In the genomic region with DNA sequence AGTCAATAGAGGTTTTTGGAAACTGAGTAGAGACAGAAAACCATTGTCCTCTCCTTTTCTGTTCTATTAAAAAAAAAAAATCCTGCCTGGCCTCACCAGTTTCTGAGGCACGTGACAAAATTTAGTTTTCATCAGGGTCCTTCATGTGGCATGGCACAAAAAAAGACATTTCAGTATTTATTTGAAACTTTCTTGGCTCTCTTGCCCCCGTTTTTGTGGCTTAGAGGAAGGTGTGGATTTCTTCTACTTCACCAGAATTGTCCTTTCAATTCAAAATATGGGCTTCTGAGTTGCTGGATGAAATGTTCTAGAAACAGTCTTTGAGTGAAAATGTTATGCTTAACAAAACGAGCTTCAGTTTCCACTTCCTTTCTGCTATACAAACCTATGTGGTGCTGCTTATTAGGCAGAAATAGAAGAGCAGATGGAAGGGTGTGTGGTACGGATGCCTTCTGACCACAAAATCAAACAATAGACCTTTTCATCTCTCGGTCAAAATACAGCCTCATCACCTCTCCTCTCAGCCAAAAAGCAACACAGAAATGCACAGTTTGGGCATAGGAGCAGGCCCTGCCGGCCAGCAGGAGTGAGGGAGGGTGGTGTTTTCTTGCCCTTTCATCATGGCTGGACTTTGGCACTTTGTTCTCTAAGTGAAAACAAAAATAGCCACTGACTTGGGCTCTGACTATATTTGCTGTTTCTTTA, we compare ENCODE assay signal across 8 cellular contexts.
DNase-seq lines count a peak whose midpoint lies in the region; ATAC-seq and TF ChIP-seq lines count a peak whose summit lies in the region.

No MANE protein-coding gene starts in this region.

- peak; percentile 9; the same call in 1 of the 2 replicates for ATAC-seq in IMR-90 (ENCODE audit: low read depth)
- ATAC-seq in aorta (ENCODE audit: low FRiP score): peak; percentile 39

- dilution Hi-C loops in IMR-90 (cut with HindIII; ENCODE audit: low sequenced_read_pairs, unreplicated experiment): no loop called here

- H3K23ac ChIP-seq in IMR-90 (ENCODE audit: low read depth, low read length): peak overlapping the region; percentile 37; the same call in 1 of the 2 replicates

- H3K9me3 Mint-ChIP-seq in MCF 10A (ENCODE audit: unreplicated experiment): no peaks in the 10 kb centered on the region

- H3K36me3 Mint-ChIP-seq in MCF 10A (ENCODE audit: insufficient read depth, unreplicated experiment): peaks cover 6% of the 10 kb centered on the region

- peak overlapping the region; percentile 32; the same call in 1 of the 2 replicates for H3K56ac ChIP-seq in IMR-90 (ENCODE audit: extremely low read depth, insufficient read depth, low read length)

- H3K79me1 ChIP-seq in IMR-90 (ENCODE audit: low read depth in 1 of 2, low read length in 2 of 2): peaks cover 63 to 74% of the 10 kb centered on the region in 2 experiments

- H3K4me2 ChIP-seq in IMR-90 (ENCODE audit: low read depth, low read length) (peak overlapping the region; percentile 3; the same call in 1 of the 2 replicates), osteoblast (ENCODE audit: insufficient read depth, low read length) (no peak overlapping the region)

- CTCF ChIA-PET in MCF 10A (lab: Yijun Ruan, JAX): interaction anchor here (0.6 kb wide), 1 partner anchor 207 kb away, joined by 3 read pairs; no protein-coding TSS in a partner anchor
- CTCF ChIA-PET in IMR-90 (lab: Yijun Ruan, JAX): interaction anchor here (1.5 kb wide), 1 partner anchor 24 kb away, joined by 4 read pairs; no protein-coding TSS in a partner anchor

- H2AK5ac ChIP-seq in IMR-90 (ENCODE audit: low read depth, low read length): peak overlapping the region; percentile 94

- peak overlapping the region; percentile 87 for H3K4ac ChIP-seq in IMR-90 (ENCODE audit: low read depth, low read length)

- no peaks in the 10 kb centered on the region for H3K4me1 ChIP-seq in breast epithelium
- H3K4me1 ChIP-seq in IMR-90 (ENCODE audit: control insufficient read depth, insufficient read depth, low read length): peaks cover 25% of the 10 kb centered on the region
- no peaks in the 10 kb centered on the region for H3K4me1 ChIP-seq in aorta (ENCODE audit: control insufficient read depth in 1 of 2, insufficient read depth in 2 of 2, low read length in 2 of 2)
- H3K4me1 ChIP-seq in esophagus muscularis mucosa: peaks cover 16 to 37% (median 32%) of the 10 kb centered on the region in 4 donors
- peaks cover 22% of the 10 kb centered on the region for H3K4me1 ChIP-seq in osteoblast (ENCODE audit: insufficient read depth, low read length)

- no peak for TF ChIP-seq POLR2A in breast epithelium (IDR thresholded peaks at IDR 0.05)
- no peak for TF ChIP-seq POLR2A in IMR-90 (IDR thresholded peaks at IDR 0.05; ENCODE audit: low read depth, low read length)
- TF ChIP-seq POLR2A in esophagus muscularis mucosa (IDR thresholded peaks at IDR 0.05; ENCODE audit: low read depth): no peak

- H3K27me3 ChIP-seq in breast epithelium: no peaks in the 10 kb centered on the region
- H3K27me3 ChIP-seq in IMR-90 (ENCODE audit: control insufficient read depth, insufficient read depth, low read length): no peaks in the 10 kb centered on the region
- no peaks in the 10 kb centered on the region for H3K27me3 ChIP-seq in aorta (ENCODE audit: control insufficient read depth in 1 of 2, insufficient read depth in 2 of 2, low read length in 1 of 2)
- no peaks in the 10 kb centered on the region for H3K27me3 ChIP-seq in esophagus muscularis mucosa
- H3K27me3 ChIP-seq in osteoblast (ENCODE audit: insufficient read depth, low read length): peaks cover 3% of the 10 kb centered on the region
- H3K27me3 ChIP-seq in brain microvascular endothelial cell (replicated peaks): peaks cover 34% of the 10 kb centered on the region

- H4K5ac ChIP-seq in IMR-90 (ENCODE audit: low read depth, low read length): peak overlapping the region; percentile 40

- TF ChIP-seq CTCF in breast epithelium (IDR thresholded peaks at IDR 0.05) (no peak), MCF 10A (IDR thresholded peaks at IDR 0.05; ENCODE audit: unreplicated experiment) (no peak), IMR-90 (conservative IDR thresholded peaks at IDR 0.05; ENCODE audit: low read depth, low read length) (no peak), fibroblast of the aortic adventitia (IDR thresholded peaks at IDR 0.05; ENCODE audit: insufficient read depth, low read length) (no peak), esophagus muscularis mucosa (IDR thresholded peaks at IDR 0.05) (no peak), osteoblast (IDR thresholded peaks at IDR 0.05; ENCODE audit: extremely low read depth, low read depth, low read length) (no peak), brain microvascular endothelial cell (IDR thresholded peaks at IDR 0.05; ENCODE audit: low read depth, low read length, missing control alignments) (no peak)

- no peak overlapping the region for H3K9ac ChIP-seq in IMR-90 (ENCODE audit: low read depth, low read length)

- H2BK5ac ChIP-seq in IMR-90 (ENCODE audit: low read depth, low read length, poor library complexity, severe bottlenecking): peak overlapping the region; percentile 96

- peak in 1 of 2 donors; percentile 38 for DNase-seq in breast epithelium (ENCODE audit: low spot score in 2 of 2)
- DNase-seq in MCF 10A (ENCODE audit: unreplicated experiment): no peak
- peak; percentile 75 for DNase-seq in IMR-90
- DNase-seq in fibroblast of the aortic adventitia (ENCODE audit: low read depth): peak; percentile 17
- no peak for DNase-seq in aorta
- DNase-seq in esophagus muscularis mucosa (ENCODE audit: extremely low spot score): no peak
- no peak for DNase-seq in osteoblast (ENCODE audit: insufficient read length, low spot score, missing footprints)
- DNase-seq in brain microvascular endothelial cell: no peak

- peak overlapping the region; percentile 78 for H2AK9ac ChIP-seq in IMR-90 (replicated peaks; ENCODE audit: low read depth, low read length, poor library complexity)

- peak overlapping the region; percentile 80 for H4K91ac ChIP-seq in IMR-90 (ENCODE audit: insufficient read depth, low read depth, low read length)

- H3K9me1 ChIP-seq in IMR-90 (ENCODE audit: insufficient read depth, low read length): peaks cover 47% of the 10 kb centered on the region

- H2AFZ ChIP-seq in IMR-90 (replicated peaks; ENCODE audit: low read length, poor library complexity) (no peak overlapping the region), osteoblast (ENCODE audit: low read length) (no peak overlapping the region)

- no peak for TF ChIP-seq EP300 in esophagus muscularis mucosa (IDR thresholded peaks at IDR 0.05)

- in situ Hi-C loops in IMR-90 (cut with MboI; ENCODE audit: low sequenced_read_pairs): loop anchor here (10.0 kb wide), 1 partner anchor 83 kb away; no protein-coding TSS in a partner anchor
- in situ Hi-C loops in brain microvascular endothelial cell (cut with HindIII; ENCODE audit: low pct_ligation_motif_present, low sequenced_read_pairs): no loop called here

- peak overlapping the region; percentile 81 for H3K14ac ChIP-seq in IMR-90 (replicated peaks; ENCODE audit: low read depth, low read length)

- no peaks in the 10 kb centered on the region for H3K36me3 ChIP-seq in breast epithelium
- H3K36me3 ChIP-seq in IMR-90 (ENCODE audit: control insufficient read depth, insufficient read depth, low read length): no peaks in the 10 kb centered on the region
- no peaks in the 10 kb centered on the region for H3K36me3 ChIP-seq in aorta (ENCODE audit: control insufficient read depth in 1 of 2, insufficient read depth in 2 of 2, low read length in 1 of 2)
- no peaks in the 10 kb centered on the region for H3K36me3 ChIP-seq in esophagus muscularis mucosa
- no peaks in the 10 kb centered on the region for H3K36me3 ChIP-seq in osteoblast (ENCODE audit: insufficient read depth, low read length)
- no peaks in the 10 kb centered on the region for H3K36me3 ChIP-seq in brain microvascular endothelial cell (replicated peaks)

- peaks cover 44% of the 10 kb centered on the region for H3K79me2 ChIP-seq in osteoblast (ENCODE audit: insufficient read depth, low read length)

- no peak overlapping the region for H3K4me3 Mint-ChIP-seq in MCF 10A (ENCODE audit: unreplicated experiment)

- H4K20me1 ChIP-seq in IMR-90 (ENCODE audit: insufficient read depth, low read length) (peaks cover 44% of the 10 kb centered on the region), osteoblast (ENCODE audit: insufficient read depth, low read length) (peaks cover 65% of the 10 kb centered on the region)

- no peaks in the 10 kb centered on the region for H3K27me3 Mint-ChIP-seq in MCF 10A (ENCODE audit: insufficient read depth, unreplicated experiment)

- peak overlapping the region; percentile 29 to 74; a peak in 3 of 4 replicates for H4K8ac ChIP-seq in IMR-90 (ENCODE audit: low read depth in 2 of 2, low read length in 2 of 2)

- H3K27ac Mint-ChIP-seq in MCF 10A (ENCODE audit: low read depth, unreplicated experiment): no peak overlapping the region

- peak overlapping the region; percentile 67; the same call in 1 of the 2 replicates for H2BK20ac ChIP-seq in IMR-90 (ENCODE audit: low read depth, low read length)

- BruUV-seq in MCF 10A (replicated peaks; lab: Mats Ljungman, UMichigan) (no TSS peak), IMR-90 (replicated peaks; lab: Mats Ljungman, UMichigan) (no TSS peak)

- WGBS in IMR-90 (ENCODE audit: extremely low coverage in 2 of 2, insufficient read length in 1 of 2), 2 experiments: no CpG with 5 or more reads among the region's 6 CpGs
- 7 to 8% methylated on average over 6 of the region's 6 CpGs for whole genome bisulfite sequencing in aorta, 2 donors
- WGBS in esophagus muscularis mucosa: 57% methylated on average over 6 of the region's 6 CpGs

- peak overlapping the region; percentile 80 for H2BK120ac ChIP-seq in IMR-90 (ENCODE audit: low read depth, low read length)

- H2BK15ac ChIP-seq in IMR-90 (ENCODE audit: low read depth, low read length): peak overlapping the region; percentile 52; the same call in 1 of the 3 replicates

- H3K9me3 ChIP-seq in breast epithelium: no peaks in the 10 kb centered on the region
- no peaks in the 10 kb centered on the region; the same call in 1 of the 2 replicates for H3K9me3 ChIP-seq in IMR-90 (ENCODE audit: control insufficient read depth, insufficient read depth, low read length)
- H3K9me3 ChIP-seq in aorta (ENCODE audit: control insufficient read depth, low read length): no peaks in the 10 kb centered on the region
- no peaks in the 10 kb centered on the region for H3K9me3 ChIP-seq in esophagus muscularis mucosa
- no peaks in the 10 kb centered on the region for H3K9me3 ChIP-seq in osteoblast (ENCODE audit: low read depth, low read length)

- H3K18ac ChIP-seq in IMR-90 (ENCODE audit: low read depth, low read length): peak overlapping the region; percentile 25

- peaks cover 42% of the 10 kb centered on the region for H3K4me1 Mint-ChIP-seq in MCF 10A (ENCODE audit: insufficient read depth, unreplicated experiment)

- intact Hi-C loops in breast epithelium (cut with DNase I; ENCODE audit: low total_unique reads): no loop called here
- intact Hi-C loops in MCF 10A (cut with micrococcal nuclease): no loop called here
- intact Hi-C loops in IMR-90 (cut with micrococcal nuclease): loop anchor here (5.0 kb wide), 1 partner anchor 46 kb away; no protein-coding TSS in a partner anchor
- intact Hi-C loops in aorta (cut with DNase I): no loop called here
- intact Hi-C loops in esophagus muscularis mucosa (cut with DNase I): no loop called here

- H3K27ac ChIP-seq in breast epithelium: peak overlapping the region; percentile 62 to 80
- peak overlapping the region; percentile 82 for H3K27ac ChIP-seq in IMR-90 (ENCODE audit: insufficient read depth, low read length)
- H3K27ac ChIP-seq in aorta (ENCODE audit: low read depth in 1 of 2, low read length in 2 of 2): peak overlapping the region in 1 of 2 donors; percentile 66
- H3K27ac ChIP-seq in esophagus muscularis mucosa (replicated peaks in 1 of 4): peak overlapping the region in 2 of 4 donors; percentile 12 to 27
- H3K27ac ChIP-seq in osteoblast (ENCODE audit: low read depth, low read length): no peak overlapping the region
- no peak overlapping the region for H3K27ac ChIP-seq in brain microvascular endothelial cell

- H3K4me3 ChIP-seq in breast epithelium (no peak overlapping the region), IMR-90 (ENCODE audit: insufficient read depth, low read depth, low read length) (no peak overlapping the region), fibroblast of the aortic adventitia (ENCODE audit: low read depth, low read length) (no peak overlapping the region), aorta (ENCODE audit: low read length in 2 of 2) (no peak overlapping the region), esophagus muscularis mucosa (no peak overlapping the region), osteoblast (ENCODE audit: insufficient read depth, low read length) (no peak overlapping the region), brain microvascular endothelial cell (ENCODE audit: low read depth, low read length) (no peak overlapping the region)

- POLR2A ChIA-PET in MCF 10A (lab: Yijun Ruan, JAX): interaction anchor here (1.3 kb wide), 1 partner anchor 23 kb away, joined by 4 read pairs; no protein-coding TSS in a partner anchor
- POLR2A ChIA-PET in IMR-90 (lab: Charles Lee; ENCODE audit: unreplicated experiment): interaction anchor here (0.7 kb wide), 1 partner anchor 11 kb away, joined by 3 read pairs; no protein-coding TSS in a partner anchor

- TF ChIP-seq RAD21 in IMR-90 (IDR thresholded peaks at IDR 0.05; ENCODE audit: low read length): no peak

Comparison
In these comparisons a context has a peak if more than half of its experiments do, and no peak if none do; other contexts are left out.
1. DNase-seq: peak in IMR-90 (single experiment) and fibroblast of the aortic adventitia (single experiment); none in MCF 10A (single experiment), aorta (0 of 2), esophagus muscularis mucosa (single experiment), osteoblast (single experiment) and brain microvascular endothelial cell (single experiment).
2. H3K27ac ChIP-seq: peak in breast epithelium (2 of 2) and IMR-90 (single experiment); none in osteoblast (single experiment) and brain microvascular endothelial cell (single experiment).